8 cellular contexts compared by ENCODE assay signal in genomic region chr21:39313042-39313456, GRCh38. TPM values are rescaled to one million over a fixed set of nuclear protein-coding genes. Genes with fewer than 3 reads are reported as not detected.
DNase-seq lines count a peak whose midpoint lies in the region; ATAC-seq and FAIRE-seq lines count a peak whose summit lies in the region.

No MANE protein-coding gene starts in this region.

- peak; percentile 5 for ATAC-seq in GM19328 (IDR thresholded peaks at IDR 0.05; ENCODE audit: unreplicated experiment)

- H3K9ac ChIP-seq in BLaER1 = peak overlapping the region; percentile 98

- peaks cover 47% of the 10 kb centered on the region for H3K4me1 ChIP-seq in BLaER1

- DNase-seq in HT-29 (ENCODE audit: low spot score) = peak; percentile 3
- no peak for DNase-seq in activated T-cell treated with anti-CD3 and anti-CD28 coated beads, Interleukin-2, amount 50 U/mL, for 24 hours
- DNase-seq in germinal center (ENCODE audit: low spot score) = peak; percentile 65
- peak in 7 of 10 donors; percentile 9 to 85 (median 31) for DNase-seq in posterior cingulate gyrus
- no peak for DNase-seq in ACHN
- no peak for DNase-seq in frontal cortex (ENCODE audit: low spot score in 2 of 2)

- H3K36me3 Mint-ChIP-seq in activated T-cell treated with anti-CD3 and anti-CD28 coated beads, Interleukin-2, amount 50 U/mL, for 24 hours (ENCODE audit: low read depth) = peaks cover 40% of the 10 kb centered on the region

- in situ Hi-C loops in ACHN (cut with HindIII; ENCODE audit: low pct_ligation_motif_present, low pct_unique_long_range_greater_than_20kb, low sequenced_read_pairs) = no loop called here

- H4K20me1 ChIP-seq in BLaER1 = peaks cover 42% of the 10 kb centered on the region

- H3K36me3 ChIP-seq in BLaER1 = peaks cover 37% of the 10 kb centered on the region

- H3K27ac Mint-ChIP-seq in activated T-cell treated with anti-CD3 and anti-CD28 coated beads, Interleukin-2, amount 50 U/mL, for 24 hours = peak overlapping the region; percentile 94

- peak overlapping the region; percentile 25; the same call in 1 of the 2 replicates for H3K4me2 ChIP-seq in BLaER1

- no peaks in the 10 kb centered on the region for H3K9me3 ChIP-seq in BLaER1

- no peaks in the 10 kb centered on the region for H3K9me3 Mint-ChIP-seq in activated T-cell treated with anti-CD3 and anti-CD28 coated beads, Interleukin-2, amount 50 U/mL, for 24 hours

- H3K4me3 ChIP-seq in BLaER1 = peak overlapping the region; percentile 84

- intact Hi-C loops in posterior cingulate gyrus (cut with DNase I) = loop anchor here (1.0 to 5.0 kb wide), 4 partner anchors 36 to 130 kb away; partner anchors contain the start of genes HMGN1 and PSMG1

- no peaks in the 10 kb centered on the region for H3K27me3 ChIP-seq in BLaER1

- H3K27me3 Mint-ChIP-seq in activated T-cell treated with anti-CD3 and anti-CD28 coated beads, Interleukin-2, amount 50 U/mL, for 24 hours = no peaks in the 10 kb centered on the region

- peak overlapping the region; percentile 90 for H3K4me3 Mint-ChIP-seq in activated T-cell treated with anti-CD3 and anti-CD28 coated beads, Interleukin-2, amount 50 U/mL, for 24 hours

- peak overlapping the region; percentile 100 for H3K27ac ChIP-seq in BLaER1

- peaks cover 48% of the 10 kb centered on the region for H3K4me1 Mint-ChIP-seq in activated T-cell treated with anti-CD3 and anti-CD28 coated beads, Interleukin-2, amount 50 U/mL, for 24 hours (ENCODE audit: low read depth)

- no peak for FAIRE-seq in frontal cortex (lab: Jason Lieb, UNC)

RNA-seq across cellular contexts. Expression of gene BRWD1, which starts 0.4 kb away (rescaled TPM):
- 11.7 and 12.5 TPM in 2 replicates for total RNA-seq in HT-29 (2014; rRNA removed; shearing (Covaris generic))
- total RNA-seq in frontal cortex = 399 TPM

RNA-seq across cellular contexts. Expression of gene HMGN1, which starts 35.8 kb away (rescaled TPM):
- total RNA-seq in HT-29 (2014; rRNA removed; shearing (Covaris generic)) = 132 and 165 TPM in 2 replicates
- 143 TPM for total RNA-seq in frontal cortex

Comparison
In these comparisons a context has a peak if more than half of its experiments do, and no peak if none do; other contexts are left out.
1. DNase-seq: peak in HT-29 (single experiment), germinal center (single experiment) and posterior cingulate gyrus (7 of 10); none in activated T-cell treated with anti-CD3 and anti-CD28 coated beads, Interleukin-2, amount 50 U/mL, for 24 hours (single experiment), ACHN (single experiment) and frontal cortex (0 of 2).
2. RNA of gene BRWD1, which starts 0.4 kb away (total RNA-seq): 399 TPM in frontal cortex (single experiment); 11.7 to 12.5 TPM in HT-29; every median in the first group is over 10 times any median in the second.